Comparison of ENCODE assay signal across 8 cellular contexts in genomic region chr6:17707371-17707651, GRCh38. TPM values are rescaled to one million over a fixed set of nuclear protein-coding genes. Genes with fewer than 3 reads are reported as not detected.
DNase-seq lines count a peak whose midpoint lies in the region; ATAC-seq and TF ChIP-seq lines count a peak whose summit lies in the region.

No MANE protein-coding gene starts in this region.

- H2AFZ ChIP-seq in OCI-LY7 (ENCODE audit: low read length), result peak overlapping the region; percentile 93
- H2AFZ ChIP-seq in parathyroid adenoma, result peak overlapping the region; percentile 90

- H3K9me2 ChIP-seq in OCI-LY7 (ENCODE audit: insufficient read depth, low read length), result no peaks in the 10 kb centered on the region

- H3K4me1 ChIP-seq in OCI-LY7 (ENCODE audit: insufficient read depth, low read length, poor library complexity, severe bottlenecking), result peaks cover 23% of the 10 kb centered on the region
- H3K4me1 ChIP-seq in endodermal cell (ENCODE audit: control insufficient read depth, insufficient read depth, low read length), result no peaks in the 10 kb centered on the region
- peaks cover 3% of the 10 kb centered on the region for H3K4me1 ChIP-seq in parathyroid adenoma

- H3K27ac Mint-ChIP-seq in endodermal cell, result peak overlapping the region; percentile 97

- H3K36me3 ChIP-seq in OCI-LY7 (ENCODE audit: insufficient read depth, low read length), result peaks cover 28% of the 10 kb centered on the region
- H3K36me3 ChIP-seq in endodermal cell (ENCODE audit: control insufficient read depth, insufficient read depth, low read length), result no peaks in the 10 kb centered on the region
- no peaks in the 10 kb centered on the region for H3K36me3 ChIP-seq in parathyroid adenoma (ENCODE audit: control insufficient read depth, insufficient read depth, low read length)

- H3K9me3 Mint-ChIP-seq in endodermal cell, result no peaks in the 10 kb centered on the region

- H3K4me3 Mint-ChIP-seq in endodermal cell, result peak overlapping the region; percentile 89

- DNase-seq in ELR (ENCODE audit: low read depth) (peak; percentile 29), OCI-LY7 (ENCODE audit: low spot score) (no peak), endodermal cell (peak; percentile 44), cerebellar cortex (ENCODE audit: low spot score) (no peak), posterior cingulate gyrus (no peak)

- H3K9me3 ChIP-seq in OCI-LY7 (ENCODE audit: low read length) (no peaks in the 10 kb centered on the region), endodermal cell (ENCODE audit: control insufficient read depth, low read length) (no peaks in the 10 kb centered on the region), parathyroid adenoma (ENCODE audit: control insufficient read depth, low read length) (no peaks in the 10 kb centered on the region)

- H3K4me2 ChIP-seq in OCI-LY7 (ENCODE audit: low read length), result peak overlapping the region; percentile 76
- H3K4me2 ChIP-seq in parathyroid adenoma (ENCODE audit: low read length), result peak overlapping the region; percentile 61

- H4K20me1 ChIP-seq in OCI-LY7 (ENCODE audit: insufficient read depth, low read length), result peaks cover 8% of the 10 kb centered on the region; the same call in 1 of the 2 replicates

- BruUV-seq in OCI-LY7 (replicated peaks; lab: Mats Ljungman, UMichigan), result TSS peak; percentile 82

- 57 to 75% methylated on average over 4 of the region's 5 CpGs for WGBS in endodermal cell (ENCODE audit: insufficient coverage in 1 of 2, insufficient read length in 1 of 2), 2 experiments

- H3K36me3 Mint-ChIP-seq in endodermal cell (ENCODE audit: low read depth), result peaks cover 6% of the 10 kb centered on the region

- TF ChIP-seq CTCF in OCI-LY7 (conservative IDR thresholded peaks at IDR 0.05; ENCODE audit: low read length) (no peak), endodermal cell (conservative IDR thresholded peaks at IDR 0.05) (no peak), parathyroid adenoma (IDR thresholded peaks at IDR 0.05) (no peak)

- H3K27me3 ChIP-seq in endodermal cell (ENCODE audit: control insufficient read depth, insufficient read depth, low read length, poor library complexity, severe bottlenecking), result no peaks in the 10 kb centered on the region
- no peaks in the 10 kb centered on the region for H3K27me3 ChIP-seq in parathyroid adenoma (ENCODE audit: control insufficient read depth, insufficient read depth, low read length)

- peak overlapping the region; percentile 95 for H3K27ac ChIP-seq in OCI-LY7 (ENCODE audit: low read depth, low read length, poor library complexity, severe bottlenecking)
- H3K27ac ChIP-seq in endodermal cell (ENCODE audit: low read depth, low read length), result peak overlapping the region; percentile 69
- H3K27ac ChIP-seq in parathyroid adenoma, result peak overlapping the region; percentile 93

- POLR2A ChIA-PET in OCI-LY7 (lab: Charles Lee), result interaction anchor here (0.6 to 2.0 kb wide), 10 partner anchors 8 to 561 kb away, joined by 3 to 16 read pairs (median 4); partner anchors contain the start of gene FAM8A1

- intact Hi-C loops in OCI-LY7 (cut with micrococcal nuclease; ENCODE audit: unreplicated experiment) (loop anchor here (2.0 kb wide), 1 partner anchor 447 kb away; the partner anchor contains the start of genes KDM1B and TPMT), posterior cingulate gyrus (cut with DNase I) (loop anchor here (2.0 to 5.0 kb wide), 2 partner anchors 107 to 275 kb away; partner anchors contain the start of gene FAM8A1)

- H3K9ac ChIP-seq in endodermal cell (ENCODE audit: extremely low read depth, low read length, poor library complexity, severe bottlenecking) (peak overlapping the region; percentile 99), parathyroid adenoma (no peak overlapping the region)

- H3K4me1 Mint-ChIP-seq in endodermal cell, result peaks cover 3% of the 10 kb centered on the region

- no peaks in the 10 kb centered on the region for H3K27me3 Mint-ChIP-seq in endodermal cell (ENCODE audit: insufficient read depth)

- ATAC-seq in HG02870 (IDR thresholded peaks at IDR 0.05; ENCODE audit: unreplicated experiment), result no peak
- ATAC-seq in GM19351 (IDR thresholded peaks at IDR 0.05; ENCODE audit: unreplicated experiment), result no peak

- CTCF ChIA-PET in OCI-LY7 (lab: Charles Lee; ENCODE audit: unreplicated experiment), result no interaction called here

- H3K4me3 ChIP-seq in OCI-LY7 (ENCODE audit: low read depth, low read length, poor library complexity, severe bottlenecking), result peak overlapping the region; percentile 100
- peak overlapping the region; percentile 99 for H3K4me3 ChIP-seq in endodermal cell (ENCODE audit: low read length)
- H3K4me3 ChIP-seq in parathyroid adenoma (ENCODE audit: low read depth, low read length), result peak overlapping the region; percentile 86

- H3K79me2 ChIP-seq in OCI-LY7 (ENCODE audit: insufficient read depth, low read depth, low read length) (peaks cover 44% of the 10 kb centered on the region), parathyroid adenoma (peaks cover 19% of the 10 kb centered on the region)

RNA-seq across cellular contexts. Expression of gene NUP153, which starts 0.6 kb away (rescaled TPM):
- 66.3 and 72.5 TPM in 2 replicates for total RNA-seq in OCI-LY7 (2014; rRNA removed; shearing (Covaris generic))
- total RNA-seq in OCI-LY7 (2022) (88.0 and 89.8 TPM in 2 replicates), endodermal cell (10 to 100 TPM; 58.9 to 69.6 TPM)
- 55.4 TPM for polyA plus RNA-seq in endodermal cell (2013, experiment 1 of 2)
- polyA plus RNA-seq in endodermal cell (2013, experiment 2 of 2), result 54.9 TPM

Comparison
In these comparisons a context has a peak if more than half of its experiments do, and no peak if none do; other contexts are left out.
1. DNase-seq: peak in ELR (single experiment) and endodermal cell (single experiment); none in OCI-LY7 (single experiment), cerebellar cortex (single experiment) and posterior cingulate gyrus (0 of 10).
2. Peak in every context shown above with its lines, with median percentiles within 50 percentile points of each other: H3K27ac ChIP-seq and H3K4me3 ChIP-seq.